8 cellular contexts compared by ENCODE assay signal in the genomic region with DNA sequence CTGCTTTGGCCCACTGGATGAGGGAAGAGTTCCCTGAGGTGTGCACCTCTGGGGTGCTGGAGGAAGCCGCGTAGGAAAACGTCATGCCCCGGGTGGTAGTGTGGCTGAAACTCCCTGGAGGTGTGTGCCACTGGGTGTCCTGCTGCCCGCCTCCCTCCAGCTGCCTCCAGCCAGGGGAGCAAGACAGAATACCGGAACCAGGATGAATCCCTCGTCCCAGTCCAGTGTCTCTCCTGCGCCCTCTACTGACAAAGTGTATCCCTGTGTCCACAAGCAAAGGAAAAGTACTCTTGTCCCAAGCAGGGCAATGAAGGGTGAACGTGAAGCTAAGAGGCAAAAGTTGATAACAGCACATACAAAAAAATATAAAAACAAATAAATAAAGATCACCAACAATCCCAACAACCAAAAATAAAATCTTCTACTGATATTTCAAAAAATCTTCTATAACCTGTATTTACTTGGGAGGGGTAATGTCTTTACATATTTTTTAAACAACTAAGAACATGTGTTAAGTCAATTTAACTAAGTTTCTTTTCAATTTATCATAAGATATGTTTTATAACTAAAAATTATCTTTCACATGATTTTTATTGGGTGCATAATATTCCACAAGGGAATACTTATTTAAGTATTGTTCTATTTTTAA.
A peak's percentile ranks its signal among the peaks of the same experiment; 100 is the strongest.
DNase-seq lines count a peak whose midpoint lies in the region; ATAC-seq and TF ChIP-seq lines count a peak whose summit lies in the region.

No MANE protein-coding gene starts in this region.

- intact Hi-C loops in activated CD8-positive, alpha-beta T cell treated with anti-CD3 and anti-CD28 coated beads for 36 hours (cut with micrococcal nuclease): no loop called here
- intact Hi-C loops in tibial artery (cut with DNase I; ENCODE audit: low total_unique reads): no loop called here

- TF ChIP-seq CTCF in activated CD8-positive, alpha-beta T cell treated with anti-CD3 and anti-CD28 coated beads for 36 hours (IDR thresholded peaks at IDR 0.05): peak; percentile 39
- peak; percentile 38 to 46 for TF ChIP-seq CTCF in tibial artery (IDR thresholded peaks at IDR 0.05)

- no peaks in the 10 kb centered on the region for H3K4me1 ChIP-seq in tibial artery

- no peaks in the 10 kb centered on the region for H3K36me3 ChIP-seq in tibial artery

- POLR2A ChIA-PET in activated CD8-positive, alpha-beta T cell treated with anti-CD3 and anti-CD28 coated beads for 36 hours (lab: Charles Lee): no interaction called here
- POLR2A ChIA-PET in activated CD8-positive, alpha-beta T cell treated with anti-CD3 and anti-CD28 coated beads, Interleukin-2, amount 10 ng/mL, durations not matched to agents 7 days and 5 days (lab: Charles Lee): no interaction called here

- H3K27me3 ChIP-seq in tibial artery: no peaks in the 10 kb centered on the region

- peaks cover 4% of the 10 kb centered on the region for H3K27me3 Mint-ChIP-seq in activated CD8-positive, alpha-beta T cell treated with anti-CD3 and anti-CD28 coated beads for 36 hours
- no peaks in the 10 kb centered on the region for H3K27me3 Mint-ChIP-seq in activated CD8-positive, alpha-beta T cell treated with anti-CD3 and anti-CD28 coated beads, Interleukin-2, amount 10 ng/mL, durations not matched to agents 7 days and 5 days (ENCODE audit: low read depth)

- no peaks in the 10 kb centered on the region for H3K36me3 Mint-ChIP-seq in activated CD8-positive, alpha-beta T cell treated with anti-CD3 and anti-CD28 coated beads for 36 hours (ENCODE audit: low read depth)
- no peaks in the 10 kb centered on the region for H3K36me3 Mint-ChIP-seq in activated CD8-positive, alpha-beta T cell treated with anti-CD3 and anti-CD28 coated beads, Interleukin-2, amount 10 ng/mL, durations not matched to agents 7 days and 5 days (ENCODE audit: low read depth)

- no peak for ATAC-seq in activated CD8-positive, alpha-beta T cell treated with anti-CD3 and anti-CD28 coated beads for 36 hours
- no peak for ATAC-seq in activated CD8-positive, alpha-beta T cell treated with anti-CD3 and anti-CD28 coated beads, Interleukin-2, amount 10 ng/mL, durations not matched to agents 7 days and 5 days
- no peak for ATAC-seq in stimulated activated naive CD8-positive, alpha-beta T cell treated with anti-CD3 and anti-CD28 coated beads, Interleukin-15, Interleukin-2, amounts not matched to agents 100 U/mL and 50 U/mL, for 24 hours
- no peak for ATAC-seq in HG03565 (IDR thresholded peaks at IDR 0.05; ENCODE audit: unreplicated experiment)
- no peak for ATAC-seq in HG02884 (IDR thresholded peaks at IDR 0.05; ENCODE audit: unreplicated experiment)

- H3K27ac ChIP-seq in tibial artery: no peak overlapping the region

- no peak overlapping the region for H3K4me3 Mint-ChIP-seq in activated CD8-positive, alpha-beta T cell treated with anti-CD3 and anti-CD28 coated beads for 36 hours
- H3K4me3 Mint-ChIP-seq in activated CD8-positive, alpha-beta T cell treated with anti-CD3 and anti-CD28 coated beads, Interleukin-2, amount 10 ng/mL, durations not matched to agents 7 days and 5 days: no peak overlapping the region

- no peak overlapping the region for H3K27ac Mint-ChIP-seq in activated CD8-positive, alpha-beta T cell treated with anti-CD3 and anti-CD28 coated beads for 36 hours
- no peak overlapping the region for H3K27ac Mint-ChIP-seq in activated CD8-positive, alpha-beta T cell treated with anti-CD3 and anti-CD28 coated beads, Interleukin-2, amount 10 ng/mL, durations not matched to agents 7 days and 5 days

- DNase-seq in activated CD8-positive, alpha-beta T cell treated with anti-CD3 and anti-CD28 coated beads for 36 hours: peak; percentile 5
- DNase-seq in activated CD8-positive, alpha-beta T cell treated with anti-CD3 and anti-CD28 coated beads, Interleukin-2, amount 10 ng/mL, durations not matched to agents 7 days and 5 days: no peak
- DNase-seq in NCI-H748 (lab: John Stamatoyannopoulos, UW; ENCODE audit: unreplicated experiment) (peak; percentile 50), erythroblast (lab: John Stamatoyannopoulos, UW) (peak; percentile 6 to 34), tibial artery (no peak)
- DNase-seq in stimulated activated naive CD8-positive, alpha-beta T cell treated with anti-CD3 and anti-CD28 coated beads, Interleukin-15, Interleukin-2, amounts not matched to agents 100 U/mL and 50 U/mL, for 24 hours: no peak

- H3K9me3 ChIP-seq in tibial artery: no peaks in the 10 kb centered on the region

- TF ChIP-seq POLR2A in erythroblast (IDR thresholded peaks at IDR 0.05; ENCODE audit: low read length): no peak

- no peaks in the 10 kb centered on the region for H3K9me3 Mint-ChIP-seq in activated CD8-positive, alpha-beta T cell treated with anti-CD3 and anti-CD28 coated beads for 36 hours
- H3K9me3 Mint-ChIP-seq in activated CD8-positive, alpha-beta T cell treated with anti-CD3 and anti-CD28 coated beads, Interleukin-2, amount 10 ng/mL, durations not matched to agents 7 days and 5 days (ENCODE audit: insufficient read depth): no peaks in the 10 kb centered on the region

- H3K4me1 Mint-ChIP-seq in activated CD8-positive, alpha-beta T cell treated with anti-CD3 and anti-CD28 coated beads for 36 hours (ENCODE audit: low read depth): no peaks in the 10 kb centered on the region
- no peaks in the 10 kb centered on the region for H3K4me1 Mint-ChIP-seq in activated CD8-positive, alpha-beta T cell treated with anti-CD3 and anti-CD28 coated beads, Interleukin-2, amount 10 ng/mL, durations not matched to agents 7 days and 5 days (ENCODE audit: low read depth)

- CTCF ChIA-PET in activated CD8-positive, alpha-beta T cell treated with anti-CD3 and anti-CD28 coated beads for 36 hours (lab: Charles Lee): no interaction called here
- CTCF ChIA-PET in activated CD8-positive, alpha-beta T cell treated with anti-CD3 and anti-CD28 coated beads, Interleukin-2, amount 10 ng/mL, durations not matched to agents 7 days and 5 days (lab: Charles Lee): no interaction called here

- H3K4me3 ChIP-seq in tibial artery: no peak overlapping the region

Comparison
In these comparisons a context has a peak if more than half of its experiments do, and no peak if none do; other contexts are left out.
1. DNase-seq: peak in activated CD8-positive, alpha-beta T cell treated with anti-CD3 and anti-CD28 coated beads for 36 hours (single experiment), NCI-H748 (single experiment) and erythroblast (2 of 2); none in activated CD8-positive, alpha-beta T cell treated with anti-CD3 and anti-CD28 coated beads, Interleukin-2, amount 10 ng/mL, durations not matched to agents 7 days and 5 days (single experiment), tibial artery (0 of 2) and stimulated activated naive CD8-positive, alpha-beta T cell treated with anti-CD3 and anti-CD28 coated beads, Interleukin-15, Interleukin-2, amounts not matched to agents 100 U/mL and 50 U/mL, for 24 hours (single experiment).